17 cellular contexts compared by ENCODE assay signal in genomic region chr14:39956372-39956771, GRCh38.
DNase-seq lines count a peak whose midpoint lies in the region; ATAC-seq and TF ChIP-seq lines count a peak whose summit lies in the region.
"Had no signal": no experiment of that assay in that cellular context is flagged by ENCODE, and none has a peak within 500 bp of the region (broad histone marks: within the 10 kb centered on the region; RNA-seq: fewer than 3 reads in every experiment).

No MANE protein-coding gene starts in this region.

- peak; percentile 13 for TF ChIP-seq CTCF in retinal pigment epithelial cell (conservative IDR thresholded peaks at IDR 0.05; ENCODE audit: low read depth, low read length)

- ATAC-seq in activated naive CD4-positive, alpha-beta T cell treated with anti-CD3 and anti-CD28 coated beads, Interleukin-2, amount 50 U/mL, for 72 hours, result no peak
- ATAC-seq in HG03521 (IDR thresholded peaks at IDR 0.05; ENCODE audit: unreplicated experiment), result no peak
- ATAC-seq: heart left ventricle had no signal

- peaks cover 18 to 22% of the 10 kb centered on the region in 2 donors for H3K9me3 Mint-ChIP-seq in activated naive CD4-positive, alpha-beta T cell treated with anti-CD3 and anti-CD28 coated beads, Interleukin-2, amount 50 U/mL, for 72 hours

- no peak overlapping the region for H3K4me3 ChIP-seq in Jurkat, Clone E6-1 (ENCODE audit: low read length)
- no peak overlapping the region for H3K4me3 ChIP-seq in retinal pigment epithelial cell (ENCODE audit: low read length)
- H3K4me3 ChIP-seq: heart left ventricle, testis had no signal

- DNase-seq in NCI-H748 (lab: John Stamatoyannopoulos, UW; ENCODE audit: unreplicated experiment) (peak; percentile 30), NCI-H748 treated with DMSO at 0.1 percent for 48 hours (lab: John Stamatoyannopoulos, UW) (no peak), OCI-M1 (lab: John Stamatoyannopoulos, UW) (peak; percentile 46), retinal pigment epithelial cell (ENCODE audit: low read depth) (no peak), NCI-H2196 treated with DMSO at 0.1 percent for 48 hours (lab: John Stamatoyannopoulos, UW; ENCODE audit: unreplicated experiment) (no peak)
- peak; percentile 17 for DNase-seq in Jurkat, Clone E6-1 (ENCODE audit: low read depth, low spot score)
- no peak for DNase-seq in activated naive CD4-positive, alpha-beta T cell treated with anti-CD3 and anti-CD28 coated beads, Interleukin-2, amount 50 U/mL, for 72 hours (ENCODE audit: low spot score in 2 of 2)
- DNase-seq: activated CD4-positive, alpha-beta T cell treated with anti-CD3 and anti-CD28 coated beads, Interleukin-2, amount 50 U/mL, for 48 hours; DMS79; erythroblast; heart left ventricle; NCI-H446 treated with DMSO at 0.1 percent for 48 hours; Right ventricle myocardium superior; T1000; testis had no signal

- H3K27ac Mint-ChIP-seq in activated naive CD4-positive, alpha-beta T cell treated with anti-CD3 and anti-CD28 coated beads, Interleukin-2, amount 50 U/mL, for 72 hours, result no peak overlapping the region
- H3K27ac Mint-ChIP-seq: activated T-helper 1 cell treated with anti-CD3 and anti-CD28 coated beads, Interleukin-12 subunit alpha, Interleukin-12 subunit beta, Interleukin-2, Interleukin-4 antibody, amounts not matched to agents 30 ng/mL and 10 ng/mL and 1 ng/mL, durations not matched to agents 14 hours and 24 hours and 36 hours had no signal

- peaks cover 7 to 20% of the 10 kb centered on the region in 2 donors for H3K36me3 Mint-ChIP-seq in activated naive CD4-positive, alpha-beta T cell treated with anti-CD3 and anti-CD28 coated beads, Interleukin-2, amount 50 U/mL, for 72 hours

Comparison
In these comparisons a context has a peak if more than half of its experiments do, and no peak if none do; other contexts are left out.
1. DNase-seq: peak in NCI-H748 (single experiment), Jurkat, Clone E6-1 (single experiment) and OCI-M1 (single experiment); none in NCI-H748 treated with DMSO at 0.1 percent for 48 hours (single experiment), retinal pigment epithelial cell (single experiment), activated naive CD4-positive, alpha-beta T cell treated with anti-CD3 and anti-CD28 coated beads, Interleukin-2, amount 50 U/mL, for 72 hours (0 of 2) and NCI-H2196 treated with DMSO at 0.1 percent for 48 hours (single experiment).